ENCODE assay signal across 1 cellular context in genomic region chr17:44901323-44901965, GRCh38.
TF ChIP-seq lines count a peak whose summit lies in the region.

No MANE protein-coding gene starts in this region.

TF ChIP-seq in SK-N-SH treated with all-trans-retinoic acid at 6 μM for 48 hours, 23 proteins besides CTCF, POLR2A, EP300 and RAD21 (continued from another document):
- TF ChIP-seq PATZ1 (CRISPR knock-in tag; IDR thresholded peaks at IDR 0.05; ENCODE audit: borderline replicate concordance) (no peak), OSR1 (CRISPR knock-in tag; IDR thresholded peaks at IDR 0.05) (no peak)
